ENCODE assay signal across 34 cellular contexts in genomic region chr18:58061349-58061748, GRCh38.
"Had no signal": no experiment of that assay in that cellular context is flagged by ENCODE, and none has a peak within 500 bp of the region (broad histone marks: within the 10 kb centered on the region; RNA-seq: fewer than 3 reads in every experiment).

No MANE protein-coding gene starts in this region.

- H3K4me3 Mint-ChIP-seq: activated CD4-positive, alpha-beta memory T cell treated with anti-CD3 and anti-CD28 coated beads for 36 hours; activated CD4-positive, alpha-beta T cell treated with anti-CD3 and anti-CD28 coated beads for 36 hours; activated CD4-positive, alpha-beta T cell treated with anti-CD3 and anti-CD28 coated beads, Interleukin-2, amount 10 ng/mL, durations not matched to agents 24 days and 14 days; activated CD8-positive, alpha-beta memory T cell treated with anti-CD3 and anti-CD28 coated beads, Interleukin-2, amount 10 ng/mL, durations not matched to agents 7 days and 5 days; activated CD8-positive, alpha-beta T cell treated with anti-CD3 and anti-CD28 coated beads, Interleukin-2, amount 10 ng/mL, durations not matched to agents 7 days and 5 days; activated naive CD4-positive, alpha-beta T cell treated with anti-CD3 and anti-CD28 coated beads for 36 hours; activated naive CD4-positive, alpha-beta T cell treated with anti-CD3 and anti-CD28 coated beads, Interleukin-2, amount 50 U/mL, for 24 hours; activated naive CD8-positive, alpha-beta T cell treated with anti-CD3 and anti-CD28 coated beads for 36 hours; activated naive CD8-positive, alpha-beta T cell treated with anti-CD3 and anti-CD28 coated beads, Interleukin-2, amount 50 U/mL, for 24 hours; activated T-helper 1 cell treated with anti-CD3 and anti-CD28 coated beads, Interleukin-12 subunit alpha, Interleukin-12 subunit beta, Interleukin-2, Interleukin-4 antibody, amounts not matched to agents 30 ng/mL and 10 ng/mL and 1 ng/mL, durations not matched to agents 14 hours and 24 hours and 36 hours; central memory CD8-positive, alpha-beta T cell; dendritic cell treated with granulocyte-macrophage colony-stimulating factor and Interleukin-4, amounts not matched to agents 40 ng/mL and 50 ng/mL, for 4 days; endodermal cell had no signal

- DNase-seq: activated CD4-positive, alpha-beta memory T cell treated with anti-CD3 and anti-CD28 coated beads for 36 hours; activated CD4-positive, alpha-beta T cell treated with anti-CD3 and anti-CD28 coated beads for 36 hours; activated CD4-positive, alpha-beta T cell treated with anti-CD3 and anti-CD28 coated beads, Interleukin-2, amount 10 ng/mL, durations not matched to agents 24 days and 14 days; activated CD4-positive, CD25-positive, alpha-beta regulatory T cell; activated CD4-positive, CD25-positive, alpha-beta regulatory T cell treated with anti-CD3 and anti-CD28 coated beads, Interleukin-2, amount 50 U/mL, for 72 hours; activated CD8-positive, alpha-beta memory T cell treated with anti-CD3 and anti-CD28 coated beads, Interleukin-2, amount 10 ng/mL, durations not matched to agents 7 days and 5 days; activated CD8-positive, alpha-beta memory T cell treated with anti-CD3 and anti-CD28 coated beads, Interleukin-2, amount 50 U/mL, for 4 hours; activated CD8-positive, alpha-beta T cell treated with anti-CD3 and anti-CD28 coated beads, Interleukin-2, amount 10 ng/mL, durations not matched to agents 7 days and 5 days; activated effector memory CD4-positive, alpha-beta T cell treated with anti-CD3 and anti-CD28 coated beads, Interleukin-2, amount 50 U/mL, for 16 hours; activated naive CD4-positive, alpha-beta T cell treated with anti-CD3 and anti-CD28 coated beads for 36 hours; activated naive CD8-positive, alpha-beta T cell treated with anti-CD3 and anti-CD28 coated beads for 36 hours; activated naive CD8-positive, alpha-beta T cell treated with anti-CD3 and anti-CD28 coated beads, Interleukin-2, amount 50 U/mL, for 24 hours; activated T-cell treated with anti-CD3 and anti-CD28 coated beads, Interleukin-2, amount 50 U/mL, for 1 hour; activated T-cell treated with anti-CD3 and anti-CD28 coated beads, Interleukin-2, amount 50 U/mL, for 48 hours; adrenal gland; brain microvascular endothelial cell; dorsolateral prefrontal cortex; effector memory CD4-positive, alpha-beta T cell; endodermal cell; erythroblast; foreskin keratinocyte; gastrocnemius medialis; glutamatergic neuron; heart left ventricle; T-helper 2 cell had no signal

- ATAC-seq: activated CD4-positive, alpha-beta T cell treated with anti-CD3 and anti-CD28 coated beads for 36 hours; activated CD8-positive, alpha-beta memory T cell treated with anti-CD3 and anti-CD28 coated beads, Interleukin-2, amount 10 ng/mL, durations not matched to agents 7 days and 5 days; activated CD8-positive, alpha-beta T cell treated with anti-CD3 and anti-CD28 coated beads, Interleukin-2, amount 10 ng/mL, durations not matched to agents 7 days and 5 days; activated naive CD8-positive, alpha-beta T cell treated with anti-CD3 and anti-CD28 coated beads, Interleukin-2, amount 50 U/mL, for 24 hours; foreskin keratinocyte; gastrocnemius medialis; heart left ventricle had no signal

- H3K36me3 Mint-ChIP-seq: activated CD4-positive, alpha-beta memory T cell treated with anti-CD3 and anti-CD28 coated beads for 36 hours; activated CD8-positive, alpha-beta memory T cell treated with anti-CD3 and anti-CD28 coated beads, Interleukin-2, amount 10 ng/mL, durations not matched to agents 7 days and 5 days; activated naive CD4-positive, alpha-beta T cell treated with anti-CD3 and anti-CD28 coated beads, Interleukin-2, amount 50 U/mL, for 24 hours; activated naive CD8-positive, alpha-beta T cell treated with anti-CD3 and anti-CD28 coated beads for 36 hours had no signal

- FAIRE-seq: bronchial epithelial cell had no signal

- H3K27me3 ChIP-seq: adrenal gland, ascending aorta, brain microvascular endothelial cell, esophagus muscularis mucosa, foreskin keratinocyte, gastrocnemius medialis, heart left ventricle had no signal

- H3K27me3 Mint-ChIP-seq: activated CD4-positive, alpha-beta memory T cell treated with anti-CD3 and anti-CD28 coated beads for 36 hours; activated CD4-positive, alpha-beta T cell treated with anti-CD3 and anti-CD28 coated beads, Interleukin-2, amount 10 ng/mL, durations not matched to agents 24 days and 14 days; activated CD8-positive, alpha-beta memory T cell treated with anti-CD3 and anti-CD28 coated beads, Interleukin-2, amount 10 ng/mL, durations not matched to agents 7 days and 5 days; activated naive CD4-positive, alpha-beta T cell treated with anti-CD3 and anti-CD28 coated beads, Interleukin-2, amount 50 U/mL, for 24 hours; activated naive CD8-positive, alpha-beta T cell treated with anti-CD3 and anti-CD28 coated beads for 36 hours; dendritic cell treated with granulocyte-macrophage colony-stimulating factor and Interleukin-4, amounts not matched to agents 40 ng/mL and 50 ng/mL, for 4 days had no signal

- H3K4me1 ChIP-seq: ascending aorta, foreskin keratinocyte, gastrocnemius medialis, heart left ventricle had no signal

- H3K9me3 ChIP-seq: adrenal gland, ascending aorta, esophagus muscularis mucosa, gastrocnemius medialis, heart left ventricle had no signal

- H3K36me3 ChIP-seq: adrenal gland, ascending aorta, brain microvascular endothelial cell, esophagus muscularis mucosa, gastrocnemius medialis, heart left ventricle had no signal

- H3K4me3 ChIP-seq: adrenal gland, ascending aorta, coronary artery, dorsolateral prefrontal cortex, esophagus muscularis mucosa, gastrocnemius medialis, heart left ventricle had no signal

- H3K27ac ChIP-seq: adrenal gland, ascending aorta, brain microvascular endothelial cell, coronary artery, esophagus muscularis mucosa, foreskin keratinocyte, gastrocnemius medialis, heart left ventricle had no signal

- H3K4me1 Mint-ChIP-seq: activated CD4-positive, alpha-beta T cell treated with anti-CD3 and anti-CD28 coated beads for 36 hours; activated CD4-positive, alpha-beta T cell treated with anti-CD3 and anti-CD28 coated beads, Interleukin-2, amount 10 ng/mL, durations not matched to agents 24 days and 14 days; activated CD8-positive, alpha-beta memory T cell treated with anti-CD3 and anti-CD28 coated beads, Interleukin-2, amount 10 ng/mL, durations not matched to agents 7 days and 5 days; activated naive CD4-positive, alpha-beta T cell treated with anti-CD3 and anti-CD28 coated beads, Interleukin-2, amount 50 U/mL, for 24 hours; central memory CD8-positive, alpha-beta T cell had no signal

- H3K9me3 Mint-ChIP-seq: activated CD4-positive, alpha-beta memory T cell treated with anti-CD3 and anti-CD28 coated beads for 36 hours; activated CD4-positive, alpha-beta T cell treated with anti-CD3 and anti-CD28 coated beads, Interleukin-2, amount 10 ng/mL, durations not matched to agents 24 days and 14 days; activated naive CD4-positive, alpha-beta T cell treated with anti-CD3 and anti-CD28 coated beads for 36 hours; activated naive CD4-positive, alpha-beta T cell treated with anti-CD3 and anti-CD28 coated beads, Interleukin-2, amount 50 U/mL, for 24 hours; activated naive CD8-positive, alpha-beta T cell treated with anti-CD3 and anti-CD28 coated beads for 36 hours; activated naive CD8-positive, alpha-beta T cell treated with anti-CD3 and anti-CD28 coated beads, Interleukin-2, amount 50 U/mL, for 24 hours; activated T-helper 1 cell treated with anti-CD3 and anti-CD28 coated beads, Interleukin-12 subunit alpha, Interleukin-12 subunit beta, Interleukin-2, Interleukin-4 antibody, amounts not matched to agents 30 ng/mL and 10 ng/mL and 1 ng/mL, durations not matched to agents 14 hours and 24 hours and 36 hours; activated T-helper 2 cell treated with anti-CD3 and anti-CD28 coated beads, Interferon-gamma antibody, Interleukin-2, Interleukin-4, amounts not matched to agents 10 μg/mL and 5 μg/mL and 100 μg/mL, durations not matched to agents 14 hours and 24 hours and 36 hours; central memory CD8-positive, alpha-beta T cell; dendritic cell treated with granulocyte-macrophage colony-stimulating factor and Interleukin-4, amounts not matched to agents 40 ng/mL and 50 ng/mL, for 4 days; endodermal cell had no signal

- H3K27ac Mint-ChIP-seq: activated CD4-positive, alpha-beta memory T cell treated with anti-CD3 and anti-CD28 coated beads for 36 hours; activated CD4-positive, alpha-beta T cell treated with anti-CD3 and anti-CD28 coated beads for 36 hours; activated CD4-positive, alpha-beta T cell treated with anti-CD3 and anti-CD28 coated beads, Interleukin-2, amount 10 ng/mL, durations not matched to agents 24 days and 14 days; activated CD8-positive, alpha-beta memory T cell treated with anti-CD3 and anti-CD28 coated beads, Interleukin-2, amount 10 ng/mL, durations not matched to agents 7 days and 5 days; activated CD8-positive, alpha-beta T cell treated with anti-CD3 and anti-CD28 coated beads, Interleukin-2, amount 10 ng/mL, durations not matched to agents 7 days and 5 days; activated naive CD4-positive, alpha-beta T cell treated with anti-CD3 and anti-CD28 coated beads for 36 hours; activated naive CD4-positive, alpha-beta T cell treated with anti-CD3 and anti-CD28 coated beads, Interleukin-2, amount 50 U/mL, for 24 hours; activated naive CD8-positive, alpha-beta T cell treated with anti-CD3 and anti-CD28 coated beads for 36 hours; activated naive CD8-positive, alpha-beta T cell treated with anti-CD3 and anti-CD28 coated beads, Interleukin-2, amount 50 U/mL, for 24 hours; activated T-helper 1 cell treated with anti-CD3 and anti-CD28 coated beads, Interleukin-12 subunit alpha, Interleukin-12 subunit beta, Interleukin-2, Interleukin-4 antibody, amounts not matched to agents 30 ng/mL and 10 ng/mL and 1 ng/mL, durations not matched to agents 14 hours and 24 hours and 36 hours; activated T-helper 2 cell treated with anti-CD3 and anti-CD28 coated beads, Interferon-gamma antibody, Interleukin-2, Interleukin-4, amounts not matched to agents 10 μg/mL and 5 μg/mL and 100 μg/mL, durations not matched to agents 14 hours and 24 hours and 36 hours; dendritic cell treated with granulocyte-macrophage colony-stimulating factor and Interleukin-4, amounts not matched to agents 40 ng/mL and 50 ng/mL, for 4 days; endodermal cell had no signal
